Comparison of ENCODE assay signal across 1 cellular context in genomic region chr19:13846533-13847032, GRCh38.
A peak's percentile ranks its signal among the peaks of the same experiment; 100 is the strongest.
TF ChIP-seq lines count a peak whose summit lies in the region.

No MANE protein-coding gene starts in this region.

TF ChIP-seq in HepG2, 621 proteins besides CTCF, POLR2A, EP300 and RAD21 (continued from another document):
- TF ChIP-seq KIAA2018 (CRISPR knock-in tag; IDR thresholded peaks at IDR 0.05; ENCODE audit: borderline replicate concordance) (no peak), ZFP37 (CRISPR knock-in tag; IDR thresholded peaks at IDR 0.05; ENCODE audit: borderline replicate concordance) (no peak), ARID5B (CRISPR knock-in tag; IDR thresholded peaks at IDR 0.05) (peak; percentile 68), THAP11 (CRISPR knock-in tag; IDR thresholded peaks at IDR 0.05) (peak; percentile 60; the same call in 1 of the 2 replicates), KAT7 (CRISPR knock-in tag; IDR thresholded peaks at IDR 0.05; ENCODE audit: borderline replicate concordance) (no peak; the same call in 1 of the 2 replicates), JARID2 (CRISPR knock-in tag; IDR thresholded peaks at IDR 0.05; ENCODE audit: insufficient replicate concordance) (peak; percentile 27), MXI1 (IDR thresholded peaks at IDR 0.05; ENCODE audit: borderline replicate concordance, low read depth, low read length) (peak; percentile 87; the same call in 1 of the 3 replicates), PRPF4 (IDR thresholded peaks at IDR 0.05; ENCODE audit: low read depth, low read length, poor library complexity, severe bottlenecking) (no peak)
TF ChIP-seq in HepG2: peak in this region for 137.
